ENCODE assay signal across 8 cellular contexts in genomic region chr4:88008624-88009235, GRCh38.
DNase-seq lines count a peak whose midpoint lies in the region; ATAC-seq, FAIRE-seq and TF ChIP-seq lines count a peak whose summit lies in the region.

No MANE protein-coding gene starts in this region.

- TF ChIP-seq CTCF in nephron (IDR thresholded peaks at IDR 0.05; ENCODE audit: unreplicated experiment in 3 of 3): no peak

- peak overlapping the region; percentile 76 to 93 for H3K4me3 Mint-ChIP-seq in effector memory CD8-positive, alpha-beta T cell
- H3K4me3 Mint-ChIP-seq in nephron: peak overlapping the region; percentile 94 to 98 (median 97)

- no peaks in the 10 kb centered on the region for H3K9me3 Mint-ChIP-seq in effector memory CD8-positive, alpha-beta T cell
- no peaks in the 10 kb centered on the region for H3K9me3 Mint-ChIP-seq in nephron

- peaks cover 16 to 24% of the 10 kb centered on the region in 2 donors for H3K4me1 Mint-ChIP-seq in effector memory CD8-positive, alpha-beta T cell (ENCODE audit: low read depth in 2 of 2)
- H3K4me1 Mint-ChIP-seq in nephron: peaks cover 36% of the 10 kb centered on the region

- no peak for ATAC-seq in effector memory CD8-positive, alpha-beta T cell (replicated peaks)
- ATAC-seq in GM21619 (IDR thresholded peaks at IDR 0.05; ENCODE audit: unreplicated experiment): no peak
- no peak for ATAC-seq in GM21576 (IDR thresholded peaks at IDR 0.05; ENCODE audit: unreplicated experiment)

- no peaks in the 10 kb centered on the region for H3K36me3 Mint-ChIP-seq in effector memory CD8-positive, alpha-beta T cell (ENCODE audit: insufficient read depth)
- no peaks in the 10 kb centered on the region for H3K36me3 Mint-ChIP-seq in nephron (ENCODE audit: low read depth)

- H3K27ac Mint-ChIP-seq in effector memory CD8-positive, alpha-beta T cell: peak overlapping the region; percentile 79
- peak overlapping the region; percentile 66 to 93 (median 75) for H3K27ac Mint-ChIP-seq in nephron

- no peaks in the 10 kb centered on the region for H3K27me3 Mint-ChIP-seq in effector memory CD8-positive, alpha-beta T cell
- H3K27me3 Mint-ChIP-seq in nephron (ENCODE audit: low read depth): peaks cover 6% of the 10 kb centered on the region

- peak; percentile 85 for FAIRE-seq in GM19239 (lab: Jason Lieb, UNC)

- DNase-seq in GM19239 (ENCODE audit: insufficient read length, low spot score): peak; percentile 19
- peak; percentile 58 for DNase-seq in RKO (ENCODE audit: low spot score)
- DNase-seq in effector memory CD8-positive, alpha-beta T cell: no peak
- no peak for DNase-seq in effector CD8-positive, alpha-beta T cell (lab: John Stamatoyannopoulos, UW)
- DNase-seq in MV-4-11 (lab: John Stamatoyannopoulos, UW): no peak

Comparison
In these comparisons a context has a peak if more than half of its experiments do, and no peak if none do; other contexts are left out.
1. DNase-seq: peak in GM19239 (single experiment) and RKO (single experiment); none in effector memory CD8-positive, alpha-beta T cell (0 of 3), effector CD8-positive, alpha-beta T cell (single experiment) and MV-4-11 (single experiment).